Comparison of ENCODE assay signal across 32 cellular contexts in the genomic region with DNA sequence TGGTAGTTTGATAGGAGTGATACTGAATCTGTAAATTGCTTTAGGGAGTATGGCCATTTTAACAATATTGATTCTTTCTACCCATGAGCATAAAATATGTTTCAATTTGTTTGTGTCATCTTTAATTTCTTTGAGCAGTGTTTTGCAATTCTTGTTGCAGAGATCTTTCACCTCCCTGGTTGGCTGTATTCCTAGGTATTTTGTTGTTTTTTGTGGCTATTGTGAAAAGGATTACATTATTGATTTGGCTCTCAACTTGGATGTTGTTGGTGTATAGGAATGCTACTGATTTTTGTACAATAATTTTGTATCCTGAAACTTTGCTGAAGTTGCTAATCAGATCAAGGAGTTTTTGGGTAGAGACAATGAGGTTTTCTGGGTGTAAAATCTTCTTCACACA. TPM values are rescaled to one million over a fixed set of nuclear protein-coding genes. Genes with fewer than 3 reads are reported as not detected.
"Had no signal": no experiment of that assay in that cellular context is flagged by ENCODE, and none has a peak within 500 bp of the region (broad histone marks: within the 10 kb centered on the region; RNA-seq: fewer than 3 reads in every experiment).

No MANE protein-coding gene starts in this region.

- H3K27me3 ChIP-seq: ascending aorta, Peyer's patch had no signal

- H3K9me3 ChIP-seq: ascending aorta, Peyer's patch, SJSA1, SK-N-SH had no signal

- H3K4me2 ChIP-seq: KMS-11, SK-N-SH had no signal

- H3K27ac ChIP-seq: ascending aorta, KMS-11, Peyer's patch, SJSA1 had no signal

- ATAC-seq: activated CD8-positive, alpha-beta T cell treated with anti-CD3 and anti-CD28 coated beads for 36 hours; activated T-cell treated with anti-CD3 and anti-CD28 coated beads, Interleukin-2, amount 50 U/mL, for 72 hours; activated T-helper 17 cell treated with anti-CD3 and anti-CD28 coated beads, Interleukin-2, amount 50 U/mL, for 72 hours had no signal

- H3K9ac ChIP-seq: KMS-11, SK-N-SH had no signal

- H3K36me3 ChIP-seq: ascending aorta, Peyer's patch, SJSA1 had no signal

- H3K4me3 ChIP-seq: ascending aorta, Peyer's patch, SJSA1 had no signal

- H3K4me1 ChIP-seq: ascending aorta, Peyer's patch, SJSA1 had no signal

- DNase-seq: activated CD4-positive, alpha-beta T cell treated with anti-CD3 and anti-CD28 coated beads, Interleukin-2, amount 50 U/mL, for 4 hours; activated CD8-positive, alpha-beta T cell treated with anti-CD3 and anti-CD28 coated beads for 36 hours; activated effector memory CD4-positive, alpha-beta T cell treated with anti-CD3 and anti-CD28 coated beads, Interleukin-2, amount 50 U/mL, for 16 hours; activated naive CD4-positive, alpha-beta T cell; activated naive CD4-positive, alpha-beta T cell treated with anti-CD3 and anti-CD28 coated beads, Interleukin-2, amount 50 U/mL, for 16 hours; activated naive CD8-positive, alpha-beta T cell treated with anti-CD3 and anti-CD28 coated beads for 36 hours; activated T-cell treated with anti-CD3 and anti-CD28 coated beads, Interleukin-2, amount 50 U/mL, for 1 hour; activated T-cell treated with anti-CD3 and anti-CD28 coated beads, Interleukin-2, amount 50 U/mL, for 72 hours; amygdala; MM.1S; MV-4-11; NCI-H1092; NCI-H1436 treated with DMSO at 0.1 percent for 48 hours; NCI-H1694 treated with DMSO at 0.1 percent for 48 hours; NCI-H2029; NCI-H345; NCI-H524 treated with DMSO at 0.1 percent for 48 hours; NK-92 treated with Interleukin-12 subunit alpha and Interleukin-12 subunit beta, amount 100 ng/mL, for 24 hours; PC-3; Peyer's patch; RPMI8226; SHP77 treated with DMSO at 0.1 percent for 48 hours; SK-N-SH had no signal

RNA-seq across cellular contexts. Expression of gene KRTAP9-9, which starts 3.2 kb away (rescaled TPM):
- total RNA-seq: activated CD4-positive, alpha-beta T cell treated with anti-CD3 and anti-CD28 coated beads, Interleukin-2, amount 10 ng/mL, durations not matched to agents 24 days and 14 days; activated CD8-positive, alpha-beta memory T cell treated with anti-CD3 and anti-CD28 coated beads for 36 hours; activated CD8-positive, alpha-beta T cell treated with anti-CD3 and anti-CD28 coated beads for 36 hours; activated naive CD8-positive, alpha-beta T cell treated with anti-CD3 and anti-CD28 coated beads for 36 hours; activated T-cell treated with anti-CD3 and anti-CD28 coated beads, Interleukin-2, amount 50 U/mL, for 72 hours; activated T-helper 17 cell treated with anti-CD3 and anti-CD28 coated beads, Interleukin-2, amount 50 U/mL, for 72 hours; ascending aorta; cardiac septum; LHCN-M2; NCI-H460; PC-3; Peyer's patch; SJSA1 had no signal

RNA-seq across cellular contexts. Expression of gene KRTAP9-6, which starts 6.8 kb away (rescaled TPM):
- total RNA-seq: activated CD4-positive, alpha-beta T cell treated with anti-CD3 and anti-CD28 coated beads, Interleukin-2, amount 10 ng/mL, durations not matched to agents 24 days and 14 days; activated CD8-positive, alpha-beta memory T cell treated with anti-CD3 and anti-CD28 coated beads for 36 hours; activated CD8-positive, alpha-beta T cell treated with anti-CD3 and anti-CD28 coated beads for 36 hours; activated naive CD8-positive, alpha-beta T cell treated with anti-CD3 and anti-CD28 coated beads for 36 hours; activated T-cell treated with anti-CD3 and anti-CD28 coated beads, Interleukin-2, amount 50 U/mL, for 72 hours; activated T-helper 17 cell treated with anti-CD3 and anti-CD28 coated beads, Interleukin-2, amount 50 U/mL, for 72 hours; ascending aorta; cardiac septum; LHCN-M2; NCI-H460; PC-3; Peyer's patch; SJSA1 had no signal

RNA-seq across cellular contexts. Expression of gene KRTAP9-4, which starts 8.9 kb away (rescaled TPM):
- total RNA-seq: activated CD4-positive, alpha-beta T cell treated with anti-CD3 and anti-CD28 coated beads, Interleukin-2, amount 10 ng/mL, durations not matched to agents 24 days and 14 days; activated CD8-positive, alpha-beta memory T cell treated with anti-CD3 and anti-CD28 coated beads for 36 hours; activated CD8-positive, alpha-beta T cell treated with anti-CD3 and anti-CD28 coated beads for 36 hours; activated naive CD8-positive, alpha-beta T cell treated with anti-CD3 and anti-CD28 coated beads for 36 hours; activated T-cell treated with anti-CD3 and anti-CD28 coated beads, Interleukin-2, amount 50 U/mL, for 72 hours; activated T-helper 17 cell treated with anti-CD3 and anti-CD28 coated beads, Interleukin-2, amount 50 U/mL, for 72 hours; ascending aorta; cardiac septum; LHCN-M2; NCI-H460; PC-3; Peyer's patch; SJSA1 had no signal

RNA-seq across cellular contexts. Expression of gene KRTAP9-7, which starts 17.1 kb away (rescaled TPM):
- total RNA-seq: activated CD4-positive, alpha-beta T cell treated with anti-CD3 and anti-CD28 coated beads, Interleukin-2, amount 10 ng/mL, durations not matched to agents 24 days and 14 days; activated CD8-positive, alpha-beta memory T cell treated with anti-CD3 and anti-CD28 coated beads for 36 hours; activated CD8-positive, alpha-beta T cell treated with anti-CD3 and anti-CD28 coated beads for 36 hours; activated naive CD8-positive, alpha-beta T cell treated with anti-CD3 and anti-CD28 coated beads for 36 hours; activated T-cell treated with anti-CD3 and anti-CD28 coated beads, Interleukin-2, amount 50 U/mL, for 72 hours; activated T-helper 17 cell treated with anti-CD3 and anti-CD28 coated beads, Interleukin-2, amount 50 U/mL, for 72 hours; ascending aorta; cardiac septum; LHCN-M2; NCI-H460; PC-3; Peyer's patch; SJSA1 had no signal

RNA-seq across cellular contexts. Expression of gene KRTAP9-8, which starts 20.6 kb away (rescaled TPM):
- total RNA-seq: activated CD4-positive, alpha-beta T cell treated with anti-CD3 and anti-CD28 coated beads, Interleukin-2, amount 10 ng/mL, durations not matched to agents 24 days and 14 days; activated CD8-positive, alpha-beta memory T cell treated with anti-CD3 and anti-CD28 coated beads for 36 hours; activated CD8-positive, alpha-beta T cell treated with anti-CD3 and anti-CD28 coated beads for 36 hours; activated naive CD8-positive, alpha-beta T cell treated with anti-CD3 and anti-CD28 coated beads for 36 hours; activated T-cell treated with anti-CD3 and anti-CD28 coated beads, Interleukin-2, amount 50 U/mL, for 72 hours; activated T-helper 17 cell treated with anti-CD3 and anti-CD28 coated beads, Interleukin-2, amount 50 U/mL, for 72 hours; ascending aorta; cardiac septum; LHCN-M2; NCI-H460; PC-3; Peyer's patch; SJSA1 had no signal
